Comparison of ENCODE assay signal across 11 cellular contexts in genomic region chr5:55897905-55898304, GRCh38. TPM values are rescaled to one million over a fixed set of nuclear protein-coding genes. Genes with fewer than 3 reads are reported as not detected.
A peak's percentile ranks its signal among the peaks of the same experiment; 100 is the strongest.
DNase-seq lines count a peak whose midpoint lies in the region; ATAC-seq and TF ChIP-seq lines count a peak whose summit lies in the region.
"Had no signal": no experiment of that assay in that cellular context is flagged by ENCODE, and none has a peak within 500 bp of the region (broad histone marks: within the 10 kb centered on the region; RNA-seq: fewer than 3 reads in every experiment).

No MANE protein-coding gene starts in this region.

- no peak for ATAC-seq in GM18517 (IDR thresholded peaks at IDR 0.05; ENCODE audit: unreplicated experiment)

- H3K4me3 ChIP-seq in ovary = peak overlapping the region; percentile 1

- intact Hi-C loops in ovary (cut with DNase I) = no loop called here

- H3K27me3 ChIP-seq in ovary = no peaks in the 10 kb centered on the region
- H3K27me3 ChIP-seq: tibial nerve had no signal

- no peak overlapping the region for H3K27ac ChIP-seq in ovary

- DNase-seq in DMS 273 treated with DMSO at 0.1 percent for 48 hours (lab: John Stamatoyannopoulos, UW) = peak; percentile 48
- peak; percentile 43 for DNase-seq in MV-4-11 (lab: John Stamatoyannopoulos, UW)
- DNase-seq in cerebellar cortex (ENCODE audit: low spot score) = peak; percentile 45
- DNase-seq in ovary = peak; percentile 26 to 51 (median 36)
- no peak for DNase-seq in SW 1271 (lab: John Stamatoyannopoulos, UW)
- no peak for DNase-seq in foreskin melanocyte
- DNase-seq in SHP77 treated with DMSO at 0.1 percent for 48 hours (lab: John Stamatoyannopoulos, UW) = no peak
- DNase-seq: activated CD4-positive, alpha-beta T cell treated with anti-CD3 and anti-CD28 coated beads, Interleukin-2, amount 10 ng/mL, durations not matched to agents 7 days and 5 days; islet precursor cell had no signal

- no peaks in the 10 kb centered on the region for H3K9me3 ChIP-seq in ovary
- H3K9me3 ChIP-seq: tibial nerve had no signal

- no peak for TF ChIP-seq CTCF in ovary (IDR thresholded peaks at IDR 0.05)

- no peaks in the 10 kb centered on the region for H3K36me3 ChIP-seq in ovary
- H3K36me3 ChIP-seq: tibial nerve had no signal

- WGBS in ovary, 3 donors = 9 to 36% (median 12%) methylated on average over 14 of the region's 14 CpGs

- H3K4me1 ChIP-seq in ovary (ENCODE audit: insufficient read depth) = peaks cover 7% of the 10 kb centered on the region

- TF ChIP-seq EP300 in ovary (IDR thresholded peaks at IDR 0.05) = no peak

- TF ChIP-seq POLR2A in ovary (IDR thresholded peaks at IDR 0.05) = no peak

RNA-seq across cellular contexts. Expression of gene IL31RA, which starts 46.7 kb away (rescaled TPM):
- total RNA-seq in ovary = under 1 TPM in 5 of 7 donors, not detected in 2; 0.15 to 0.67 (median 0.24) TPM
- under 1 TPM; 0.17 to 0.42 TPM for polyA plus RNA-seq in ovary
- total RNA-seq: activated CD4-positive, alpha-beta T cell treated with anti-CD3 and anti-CD28 coated beads, Interleukin-2, amount 10 ng/mL, durations not matched to agents 7 days and 5 days had no signal

Comparison
In these comparisons a context has a peak if more than half of its experiments do, and no peak if none do; other contexts are left out.
1. DNase-seq: peak in DMS 273 treated with DMSO at 0.1 percent for 48 hours (single experiment), MV-4-11 (single experiment), cerebellar cortex (single experiment) and ovary (5 of 5); none in SW 1271 (0 of 2), foreskin melanocyte (single experiment) and SHP77 treated with DMSO at 0.1 percent for 48 hours (single experiment).